14 cellular contexts compared by ENCODE assay signal in the genomic region with DNA sequence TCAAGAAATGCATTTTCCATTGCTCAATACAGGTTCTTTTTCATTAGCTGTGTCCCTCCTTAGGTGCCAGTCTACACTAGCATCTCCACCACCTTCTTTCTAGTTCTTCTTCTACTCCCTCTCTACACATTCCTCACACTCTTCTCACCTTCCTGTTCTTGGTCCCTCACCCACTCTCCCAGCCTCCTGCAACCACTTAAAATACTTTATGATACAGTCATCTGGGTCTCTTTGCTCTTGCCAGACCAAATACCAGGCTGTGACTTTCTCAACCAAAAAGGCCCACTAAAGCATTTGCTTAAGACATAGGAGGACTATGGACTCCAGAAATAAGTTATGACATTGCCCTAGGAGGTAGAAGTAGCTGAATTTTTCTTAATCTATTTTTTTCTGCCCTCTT. TPM values are rescaled to one million over a fixed set of nuclear protein-coding genes. Genes with fewer than 3 reads are reported as not detected.
DNase-seq lines count a peak whose midpoint lies in the region; ATAC-seq, FAIRE-seq and TF ChIP-seq lines count a peak whose summit lies in the region.
"Had no signal": no experiment of that assay in that cellular context is flagged by ENCODE, and none has a peak within 500 bp of the region (broad histone marks: within the 10 kb centered on the region; RNA-seq: fewer than 3 reads in every experiment).

No MANE protein-coding gene starts in this region.

- H3K4me1 ChIP-seq in left lung = no peaks in the 10 kb centered on the region

- intact Hi-C loops in left lung (cut with DNase I) = no loop called here

- H3K4me3 ChIP-seq in AG04450 (ENCODE audit: low read depth, low read length) (no peak overlapping the region), left lung (no peak overlapping the region)
- H3K4me3 ChIP-seq: coronary artery had no signal

- H3K9me3 ChIP-seq in AG04450 (ENCODE audit: control insufficient read depth, insufficient read depth, low read length) (no peaks in the 10 kb centered on the region), left lung (no peaks in the 10 kb centered on the region)

- POLR2A ChIA-PET in AG04450 (lab: Yijun Ruan, JAX) = no interaction called here

- H3K36me3 ChIP-seq in left lung = no peaks in the 10 kb centered on the region

- H3K27ac ChIP-seq in AG04450 (ENCODE audit: low read depth, low read length) (no peak overlapping the region), left lung (no peak overlapping the region)
- H3K27ac ChIP-seq: coronary artery had no signal

- H3K4me1 Mint-ChIP-seq in chondrocyte (ENCODE audit: low read depth) = peaks cover 26% of the 10 kb centered on the region

- ATAC-seq in left lung = peak; percentile 98
- no peak for ATAC-seq in GM19351 (IDR thresholded peaks at IDR 0.05; ENCODE audit: unreplicated experiment)
- ATAC-seq: naive thymus-derived CD8-positive, alpha-beta T cell had no signal

- DNase-seq in AG04450 (ENCODE audit: low read depth, low spot score) (peak; percentile 29), HTR-8/SVneo (ENCODE audit: insufficient read length, low spot score) (peak; percentile 39), chondrocyte (ENCODE audit: low spot score) (no peak), left lung (no peak), NCI-H1092 (lab: John Stamatoyannopoulos, UW) (no peak), NCI-H2227 (lab: John Stamatoyannopoulos, UW; ENCODE audit: unreplicated experiment) (no peak), DMS79 (lab: John Stamatoyannopoulos, UW) (no peak)
- DNase-seq: activated effector memory CD4-positive, alpha-beta T cell treated with Interleukin-2 at 50 U/mL for 16 hours; CD4-positive, CD25-positive, alpha-beta regulatory T cell; naive thymus-derived CD8-positive, alpha-beta T cell; NCI-H2171; stimulated activated CD4-positive, alpha-beta T cell treated with anti-CD3 and anti-CD28 coated beads, Interleukin-12 subunit alpha, Interleukin-12 subunit beta, amount 100 ng/mL, for 4 hours had no signal

- H3K36me3 Mint-ChIP-seq in chondrocyte (ENCODE audit: low read depth) = peaks cover 2% of the 10 kb centered on the region
- H3K36me3 Mint-ChIP-seq: CD4-positive, CD25-positive, alpha-beta regulatory T cell; naive thymus-derived CD8-positive, alpha-beta T cell had no signal

- no peaks in the 10 kb centered on the region for H3K9me3 Mint-ChIP-seq in chondrocyte (ENCODE audit: low read depth)
- H3K9me3 Mint-ChIP-seq: naive thymus-derived CD8-positive, alpha-beta T cell had no signal

- peak overlapping the region; percentile 59 for H3K27ac Mint-ChIP-seq in chondrocyte (ENCODE audit: unreplicated experiment)
- H3K27ac Mint-ChIP-seq: CD4-positive, CD25-positive, alpha-beta regulatory T cell had no signal

- H3K27me3 ChIP-seq in AG04450 (ENCODE audit: control insufficient read depth, insufficient read depth, low read length) (peaks cover 2% of the 10 kb centered on the region), left lung (peaks cover 0 to 5% of the 10 kb centered on the region in 2 donors)

- no peak for FAIRE-seq in HTR-8/SVneo (lab: Jason Lieb, UNC)

- peaks cover 10% of the 10 kb centered on the region for H3K27me3 Mint-ChIP-seq in chondrocyte (ENCODE audit: low read depth)

- CTCF ChIA-PET in AG04450 (lab: Charles Lee) = interaction anchor here (0.5 to 6.3 kb wide), 4 partner anchors 10 to 202 kb away, joined by 3 to 68 read pairs (median 5); no protein-coding TSS in a partner anchor

- TF ChIP-seq CTCF in AG04450 (IDR thresholded peaks at IDR 0.05; ENCODE audit: low read depth, low read length) (no peak), chondrocyte (IDR thresholded peaks at IDR 0.05) (no peak), left lung (IDR thresholded peaks at IDR 0.05) (no peak)

- H3K4me3 Mint-ChIP-seq in chondrocyte (ENCODE audit: unreplicated experiment) = no peak overlapping the region
- H3K4me3 Mint-ChIP-seq: CD4-positive, CD25-positive, alpha-beta regulatory T cell; naive thymus-derived CD8-positive, alpha-beta T cell had no signal

RNA-seq across cellular contexts. Expression of a gene that starts 35.1 kb away (rescaled TPM):
- 5.1 and 6.6 TPM in 2 replicates for polyA plus RNA-seq in AG04450 (2011; rRNA removed)
- 2.6 and 3.4 TPM in 2 replicates for polyA minus RNA-seq in AG04450 (2011; rRNA and poly(A)+ RNA removed)
- total RNA-seq in chondrocyte (5.7 to 6.9 TPM (median 6.5 TPM) in 3 replicates), left lung (1 to 10 TPM; 7.0 to 9.5 TPM)

RNA-seq across cellular contexts. Expression of a gene that starts 42.6 kb away (rescaled TPM):
- 0.11 TPM in 1 of 2 replicates, not detected in the other for polyA plus RNA-seq in AG04450 (2011; rRNA removed)
- 0.37 TPM in 1 of 2 replicates, not detected in the other for polyA minus RNA-seq in AG04450 (2011; rRNA and poly(A)+ RNA removed)
- not detected in 3 replicates for total RNA-seq in chondrocyte
- not detected for total RNA-seq in left lung
- total RNA-seq: CD4-positive, CD25-positive, alpha-beta regulatory T cell; naive thymus-derived CD8-positive, alpha-beta T cell had no signal
- polyA plus RNA-seq: CD4-positive, CD25-positive, alpha-beta regulatory T cell; naive thymus-derived CD8-positive, alpha-beta T cell had no signal

RNA-seq across cellular contexts. Expression of a gene that starts 51.2 kb away (rescaled TPM):
- polyA plus RNA-seq in AG04450 (2011; rRNA removed) = not detected in 2 replicates
- polyA minus RNA-seq in AG04450 (2011; rRNA and poly(A)+ RNA removed) = not detected in 2 replicates
- total RNA-seq in chondrocyte (not detected in 3 replicates), left lung (1 to 10 TPM; 2.8 to 3.0 TPM)
- total RNA-seq: CD4-positive, CD25-positive, alpha-beta regulatory T cell had no signal
- polyA plus RNA-seq: naive thymus-derived CD8-positive, alpha-beta T cell had no signal

Comparison
In these comparisons a context has a peak if more than half of its experiments do, and no peak if none do; other contexts are left out.
1. DNase-seq: peak in AG04450 (single experiment) and HTR-8/SVneo (single experiment); none in chondrocyte (single experiment), left lung (0 of 2), NCI-H1092 (single experiment), NCI-H2227 (single experiment) and DMS79 (single experiment).